Comparison of ENCODE assay signal across 23 cellular contexts in the genomic region with DNA sequence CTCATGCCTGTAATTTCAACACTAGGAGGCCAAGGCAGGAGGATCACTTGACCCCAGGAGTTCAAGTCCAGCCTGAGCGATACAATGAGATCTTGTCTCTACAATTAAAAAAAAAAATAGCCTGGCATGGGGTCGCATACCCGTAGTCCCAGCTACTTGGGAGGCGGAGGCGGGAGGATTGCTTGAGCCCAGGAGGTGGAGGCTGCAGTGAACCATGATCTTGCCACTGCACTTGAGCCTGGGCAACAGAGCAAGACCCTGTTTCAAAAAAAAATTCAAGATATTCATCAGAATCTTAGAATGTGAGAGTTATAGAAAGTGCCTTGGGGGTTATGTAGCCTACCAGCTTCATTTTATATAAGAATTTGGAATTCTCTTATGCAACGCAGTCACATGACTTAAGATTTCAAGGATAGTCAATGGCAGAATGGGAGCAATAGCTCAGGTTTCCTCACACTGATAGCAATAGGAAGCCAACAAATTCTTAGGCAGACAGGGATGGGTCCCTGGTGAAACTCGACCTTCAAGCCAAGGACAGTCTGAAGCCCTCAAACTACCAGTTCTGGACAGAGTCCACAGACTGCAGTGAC.
"Had no signal": no experiment of that assay in that cellular context is flagged by ENCODE, and none has a peak within 500 bp of the region (broad histone marks: within the 10 kb centered on the region; RNA-seq: fewer than 3 reads in every experiment).

No MANE protein-coding gene starts in this region.

- H3K4me1 ChIP-seq: esophagus muscularis mucosa, gastrocnemius medialis, heart right ventricle, left lung, lower lobe of right lung had no signal

- H3K4me3 ChIP-seq: coronary artery, dorsolateral prefrontal cortex, esophagus muscularis mucosa, gastrocnemius medialis, heart right ventricle, left lung, lower lobe of right lung had no signal

- ATAC-seq: gastrocnemius medialis; heart right ventricle; left cardiac atrium; left lung; left ventricle myocardium superior; lower lobe of right lung; naive thymus-derived CD4-positive, alpha-beta T cell had no signal

- H3K27ac ChIP-seq: coronary artery, dorsolateral prefrontal cortex, esophagus muscularis mucosa, gastrocnemius medialis, heart right ventricle, left lung, lower lobe of right lung had no signal

- FAIRE-seq: endothelial cell of umbilical vein, islet of Langerhans, keratinocyte had no signal

- DNase-seq: dermis blood vessel endothelial cell; dorsolateral prefrontal cortex; effector CD4-positive, alpha-beta T cell; effector memory CD4-positive, alpha-beta T cell; foreskin fibroblast; foreskin melanocyte; gastrocnemius medialis; glutamatergic neuron; head of caudate nucleus; heart right ventricle; hippocampal formation; left cardiac atrium; left lung; left ventricle myocardium superior; lower lobe of right lung; mesendoderm; midbrain; naive thymus-derived CD4-positive, alpha-beta T cell had no signal

- H3K36me3 ChIP-seq: esophagus muscularis mucosa, gastrocnemius medialis, heart right ventricle, left lung, lower lobe of right lung had no signal

- H3K9me3 ChIP-seq: esophagus muscularis mucosa, gastrocnemius medialis, heart right ventricle, left lung, lower lobe of right lung had no signal

- H3K27me3 ChIP-seq: gastrocnemius medialis had no signal
